ENCODE assay signal across 8 cellular contexts in genomic region chr1:31483012-31483946, GRCh38.
A peak's percentile ranks its signal among the peaks of the same experiment; 100 is the strongest.
DNase-seq lines count a peak whose midpoint lies in the region; ATAC-seq and TF ChIP-seq lines count a peak whose summit lies in the region.

No MANE protein-coding gene starts in this region.

- TF ChIP-seq CTCF in fibroblast of pulmonary artery (IDR thresholded peaks at IDR 0.05; ENCODE audit: low read length, missing control alignments), result no peak

- ATAC-seq in HG02970 (IDR thresholded peaks at IDR 0.05; ENCODE audit: low FRiP score, unreplicated experiment), result peak; percentile 73
- ATAC-seq in activated T-helper 17 cell treated with anti-CD3 and anti-CD28 coated beads, Interleukin-2, amount 50 U/mL, for 72 hours (replicated peaks), result no peak

- H3K4me3 ChIP-seq in fibroblast of pulmonary artery (replicated peaks; ENCODE audit: low read depth, low read length) (no peak overlapping the region), skeletal muscle cell (ENCODE audit: low read depth, low read length) (no peak overlapping the region)
- no peak overlapping the region for H3K4me3 ChIP-seq in CD8-positive, alpha-beta memory T cell (ENCODE audit: low read length)

- peaks cover 5% of the 10 kb centered on the region for H3K9me3 Mint-ChIP-seq in activated T-helper 17 cell treated with anti-CD3 and anti-CD28 coated beads, Interleukin-2, amount 50 U/mL, for 72 hours
- H3K9me3 Mint-ChIP-seq in CD8-positive, alpha-beta memory T cell, result peaks cover 3 to 12% (median 6%) of the 10 kb centered on the region in 5 donors

- no peaks in the 10 kb centered on the region for H3K36me3 ChIP-seq in CD8-positive, alpha-beta memory T cell (ENCODE audit: insufficient read depth, low read length)

- peaks cover 3% of the 10 kb centered on the region for H3K27me3 Mint-ChIP-seq in activated T-helper 17 cell treated with anti-CD3 and anti-CD28 coated beads, Interleukin-2, amount 50 U/mL, for 72 hours
- H3K27me3 Mint-ChIP-seq in CD8-positive, alpha-beta memory T cell, result peaks cover 3 to 18% of the 10 kb centered on the region in 2 donors

- H3K4me3 Mint-ChIP-seq in activated T-helper 17 cell treated with anti-CD3 and anti-CD28 coated beads, Interleukin-2, amount 50 U/mL, for 72 hours, result no peak overlapping the region
- no peak overlapping the region for H3K4me3 Mint-ChIP-seq in CD8-positive, alpha-beta memory T cell

- H3K9me3 ChIP-seq in CD8-positive, alpha-beta memory T cell (ENCODE audit: low read length), result no peaks in the 10 kb centered on the region

- no peak overlapping the region for H3K27ac Mint-ChIP-seq in activated T-helper 17 cell treated with anti-CD3 and anti-CD28 coated beads, Interleukin-2, amount 50 U/mL, for 72 hours
- H3K27ac Mint-ChIP-seq in CD8-positive, alpha-beta memory T cell, result peak overlapping the region in 1 of 8 donors; percentile 52

- no peaks in the 10 kb centered on the region for H3K4me1 ChIP-seq in CD8-positive, alpha-beta memory T cell (ENCODE audit: insufficient read depth, low read length)

- no peaks in the 10 kb centered on the region for H3K27me3 ChIP-seq in CD8-positive, alpha-beta memory T cell (ENCODE audit: insufficient read depth, low read length, poor library complexity, severe bottlenecking)

- POLR2A ChIA-PET in CD8-positive, alpha-beta memory T cell (lab: Charles Lee), result no interaction called here

- H3K36me3 Mint-ChIP-seq in activated T-helper 17 cell treated with anti-CD3 and anti-CD28 coated beads, Interleukin-2, amount 50 U/mL, for 72 hours (ENCODE audit: low read depth), result peaks cover 6% of the 10 kb centered on the region
- peaks cover 0 to 23% (median 0%) of the 10 kb centered on the region in 3 donors for H3K36me3 Mint-ChIP-seq in CD8-positive, alpha-beta memory T cell

- DNase-seq in ELR (ENCODE audit: low read depth), result peak; percentile 94
- peak; percentile 94 for DNase-seq in NOMO-1 treated with dmso at 0.1 percent for 144 hours (lab: John Stamatoyannopoulos, UW; ENCODE audit: unreplicated experiment)
- peak; percentile 94 for DNase-seq in fibroblast of pulmonary artery (ENCODE audit: low read depth)
- peak; percentile 99 for DNase-seq in skeletal muscle cell (ENCODE audit: low read depth)
- no peak for DNase-seq in CD8-positive, alpha-beta memory T cell
- DNase-seq in NCI-H2107 (lab: John Stamatoyannopoulos, UW), result no peak

- H3K27ac ChIP-seq in CD8-positive, alpha-beta memory T cell (ENCODE audit: low read depth, low read length), result no peak overlapping the region

- CTCF ChIA-PET in CD8-positive, alpha-beta memory T cell (lab: Charles Lee), result no interaction called here

- peaks cover 8% of the 10 kb centered on the region for H3K4me1 Mint-ChIP-seq in activated T-helper 17 cell treated with anti-CD3 and anti-CD28 coated beads, Interleukin-2, amount 50 U/mL, for 72 hours
- H3K4me1 Mint-ChIP-seq in CD8-positive, alpha-beta memory T cell, result peaks cover 10 to 15% (median 10%) of the 10 kb centered on the region in 3 donors

Comparison
In these comparisons a context has a peak if more than half of its experiments do, and no peak if none do; other contexts are left out.
1. DNase-seq: peak in ELR (single experiment), NOMO-1 treated with dmso at 0.1 percent for 144 hours (single experiment), fibroblast of pulmonary artery (single experiment) and skeletal muscle cell (single experiment); none in CD8-positive, alpha-beta memory T cell (0 of 5) and NCI-H2107 (single experiment).